8 cellular contexts compared by ENCODE assay signal in genomic region chr1:45303582-45304310, GRCh38. TPM values are rescaled to one million over a fixed set of nuclear protein-coding genes. Genes with fewer than 3 reads are reported as not detected.
DNase-seq lines count a peak whose midpoint lies in the region; ATAC-seq and TF ChIP-seq lines count a peak whose summit lies in the region.

No MANE protein-coding gene starts in this region.

- H3K4me1 ChIP-seq in esophagus (ENCODE audit: control insufficient read depth in 2 of 2, insufficient read depth in 2 of 2, low read length in 1 of 2), result peaks cover 2 to 4% of the 10 kb centered on the region in 2 donors
- peaks cover 10% of the 10 kb centered on the region for H3K4me1 ChIP-seq in mucosa of stomach (ENCODE audit: control insufficient read depth, insufficient read depth, low read length)

- DNase-seq in DMS53 (lab: John Stamatoyannopoulos, UW) (peak; percentile 99), OCI-M1 (lab: John Stamatoyannopoulos, UW) (peak; percentile 98)
- DNase-seq in activated T-cell treated with anti-CD3 and anti-CD28 coated beads, Interleukin-2, amount 50 U/mL, for 1 hour, result peak; percentile 96
- peak; percentile 99 for DNase-seq in stimulated activated CD8-positive, alpha-beta memory T cell treated with anti-CD3 and anti-CD28 coated beads, Interleukin-4, amount 100 ng/mL, for 48 hours

- H3K36me3 ChIP-seq in esophagus (ENCODE audit: control insufficient read depth in 2 of 2, insufficient read depth in 2 of 2, low read length in 1 of 2) (no peaks in the 10 kb centered on the region), mucosa of stomach (ENCODE audit: control insufficient read depth, insufficient read depth, low read length) (no peaks in the 10 kb centered on the region)

- 0% methylated on average over 55 to 63 of the region's 63 CpGs for WGBS in esophagus, 2 donors

- peak; percentile 71 for ATAC-seq in GM21529 (IDR thresholded peaks at IDR 0.05; ENCODE audit: unreplicated experiment)

- H3K9ac ChIP-seq in mucosa of stomach (ENCODE audit: low read length), result peak overlapping the region; percentile 79

- TF ChIP-seq EP300 in Ishikawa (IDR thresholded peaks at IDR 0.05; ENCODE audit: borderline replicate concordance), result no peak

- H3K27me3 ChIP-seq in esophagus (ENCODE audit: control insufficient read depth in 1 of 2, insufficient read depth in 2 of 2, low read length in 2 of 2) (no peaks in the 10 kb centered on the region), mucosa of stomach (ENCODE audit: control insufficient read depth, insufficient read depth, low read length) (no peaks in the 10 kb centered on the region)

- TF ChIP-seq RAD21 in Ishikawa (IDR thresholded peaks at IDR 0.05; ENCODE audit: low read depth), result peak; percentile 67

- H3K4me3 ChIP-seq in esophagus (ENCODE audit: low read depth in 1 of 2, low read length in 2 of 2), result peak overlapping the region; percentile 57 to 69
- peak overlapping the region; percentile 68 for H3K4me3 ChIP-seq in mucosa of stomach (ENCODE audit: low read length)

- H3K9me3 ChIP-seq in esophagus (ENCODE audit: control insufficient read depth in 2 of 2, insufficient read depth in 1 of 2, low read depth in 1 of 2, low read length in 1 of 2) (no peaks in the 10 kb centered on the region), mucosa of stomach (ENCODE audit: control insufficient read depth, low read length) (no peaks in the 10 kb centered on the region)

- H3K27ac ChIP-seq in esophagus (ENCODE audit: low read depth in 2 of 2, low read length in 1 of 2), result peak overlapping the region; percentile 91 to 93

TF ChIP-seq in Ishikawa, 13 proteins besides CTCF, POLR2A, EP300 and RAD21:
- TF ChIP-seq TEAD4 (IDR thresholded peaks at IDR 0.05), result no peak
- TF ChIP-seq CEBPB (IDR thresholded peaks at IDR 0.05), result peak; percentile 17; the same call in 1 of the 2 replicates
- TF ChIP-seq TAF1 (IDR thresholded peaks at IDR 0.05; ENCODE audit: low read depth), result peak; percentile 52
- 0 out of 2 replicates have a peak, but pooled peaks have one; percentile 10 for TF ChIP-seq FOXM1 (IDR thresholded peaks at IDR 0.05; ENCODE audit: borderline replicate concordance, low read depth)
- no peak for TF ChIP-seq REST (IDR thresholded peaks at IDR 0.05; ENCODE audit: low read depth)
- no peak for TF ChIP-seq NFIC (IDR thresholded peaks at IDR 0.05)
- peak; percentile 64; the same call in 1 of the 2 replicates for TF ChIP-seq MAX (IDR thresholded peaks at IDR 0.05)

RNA-seq across cellular contexts. Expression of gene HPDL, which starts 22.9 kb away (rescaled TPM):
- 1 to 10 TPM; 2.7 to 5.2 TPM for polyA plus RNA-seq in esophagus

RNA-seq across cellular contexts. Expression of gene TOE1, which starts 36.2 kb away (rescaled TPM):
- 1 to 10 TPM; 4.4 to 8.0 TPM for polyA plus RNA-seq in esophagus

RNA-seq across cellular contexts. Expression of gene MUTYH, which starts 36.5 kb away (rescaled TPM):
- polyA plus RNA-seq in esophagus, result 10 to 100 TPM; 12.2 to 21.8 TPM

Comparison
In these comparisons a context has a peak if more than half of its experiments do, and no peak if none do; other contexts are left out.
1. Peak in every context shown above with its lines: DNase-seq, ATAC-seq, H3K4me3 ChIP-seq and H3K27ac ChIP-seq.